Comparison of ENCODE assay signal across 8 cellular contexts in the genomic region with DNA sequence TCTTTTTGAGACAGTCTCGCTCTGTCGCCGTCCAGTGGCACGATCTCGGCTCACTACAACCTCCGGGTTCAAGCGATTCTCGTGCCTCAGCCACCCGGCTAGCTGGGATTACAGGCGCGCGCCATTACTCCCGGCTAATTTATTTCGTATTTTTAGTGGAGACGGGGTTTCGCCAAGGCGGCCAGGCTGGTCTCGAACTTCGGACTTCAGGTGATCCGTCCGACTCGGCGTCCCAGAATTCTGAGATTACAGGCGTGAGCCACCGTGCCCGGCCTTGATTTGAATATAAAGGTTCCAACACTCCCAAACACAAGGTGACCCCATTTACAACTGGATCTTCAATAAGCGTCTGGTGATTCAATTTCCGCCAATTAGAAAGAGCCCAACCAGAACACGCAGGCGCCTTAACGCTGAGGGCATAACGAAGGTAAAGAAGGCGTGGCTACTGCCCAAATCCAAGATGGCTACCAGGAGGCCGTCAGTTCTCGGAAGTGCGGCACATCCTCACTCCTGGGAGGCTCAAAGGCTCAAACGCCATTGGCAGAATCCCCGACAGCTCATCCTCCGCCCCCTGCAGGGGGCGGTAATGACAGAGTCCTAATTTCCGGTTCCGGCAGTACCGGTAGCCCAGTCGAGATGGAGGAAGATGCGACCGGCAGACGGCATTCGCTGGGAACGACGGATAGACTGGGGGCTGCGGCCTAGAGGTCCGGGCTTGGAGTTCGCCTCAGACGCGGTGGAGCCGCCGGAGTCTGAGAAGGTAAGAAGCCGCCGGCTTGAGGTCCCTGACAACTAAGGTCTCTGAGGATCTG. TPM values are rescaled to one million over a fixed set of nuclear protein-coding genes. Genes with fewer than 3 reads are reported as not detected.
A peak's percentile ranks its signal among the peaks of the same experiment; 100 is the strongest.
DNase-seq lines count a peak whose midpoint lies in the region; ATAC-seq and TF ChIP-seq lines count a peak whose summit lies in the region.

A gene with protein sequence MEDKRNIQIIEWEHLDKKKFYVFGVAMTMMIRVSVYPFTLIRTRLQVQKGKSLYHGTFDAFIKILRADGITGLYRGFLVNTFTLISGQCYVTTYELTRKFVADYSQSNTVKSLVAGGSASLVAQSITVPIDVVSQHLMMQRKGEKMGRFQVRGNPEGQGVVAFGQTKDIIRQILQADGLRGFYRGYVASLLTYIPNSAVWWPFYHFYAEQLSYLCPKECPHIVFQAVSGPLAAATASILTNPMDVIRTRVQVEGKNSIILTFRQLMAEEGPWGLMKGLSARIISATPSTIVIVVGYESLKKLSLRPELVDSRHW (plus strand): TSS at position 617 of the 812 bp plus-strand sequence. CDS start 5,744 bp downstream, outside the sequence.

- no peaks in the 10 kb centered on the region for H3K9me3 ChIP-seq in left ventricle myocardium inferior (replicated peaks)

- H3K27ac ChIP-seq in angular gyrus (ENCODE audit: low read depth, low read length): peak within 1 kb of the TSS; percentile 80
- H3K27ac ChIP-seq in left ventricle myocardium inferior (replicated peaks): peak within 1 kb of the TSS; percentile 87

- H3K36me3 Mint-ChIP-seq in progenitor cell of endocrine pancreas (ENCODE audit: insufficient read depth): peaks cover 5% of the 10 kb centered on the region

- H3K27me3 Mint-ChIP-seq in progenitor cell of endocrine pancreas: no peaks in the 10 kb centered on the region

- ATAC-seq in GM18498 (IDR thresholded peaks at IDR 0.05; ENCODE audit: unreplicated experiment) (peak; percentile 94), HG02938 (IDR thresholded peaks at IDR 0.05; ENCODE audit: unreplicated experiment) (peak; percentile 94)

- peak within 1 kb of the TSS; percentile 85 for H3K27ac Mint-ChIP-seq in progenitor cell of endocrine pancreas

- intact Hi-C loops in left ventricle myocardium inferior (cut with micrococcal nuclease): no loop called here

- peak within 1 kb of the TSS; percentile 78 for H3K4me3 ChIP-seq in left ventricle myocardium inferior

- H3K9me3 Mint-ChIP-seq in progenitor cell of endocrine pancreas (ENCODE audit: low read depth): peaks cover 10% of the 10 kb centered on the region

- H3K36me3 ChIP-seq in left ventricle myocardium inferior: no peaks in the 10 kb centered on the region

- H3K4me1 ChIP-seq in left ventricle myocardium inferior: peaks cover 51% of the 10 kb centered on the region

- H3K27me3 ChIP-seq in left ventricle myocardium inferior (ENCODE audit: low read depth): no peaks in the 10 kb centered on the region

- peaks cover 10% of the 10 kb centered on the region for H3K4me1 Mint-ChIP-seq in progenitor cell of endocrine pancreas (ENCODE audit: low read depth)

- peak within 1 kb of the TSS; percentile 97 for H3K4me3 Mint-ChIP-seq in progenitor cell of endocrine pancreas (ENCODE audit: low read depth)

- peak; percentile 99 to 100 for DNase-seq in NCI-H187 (lab: John Stamatoyannopoulos, UW)
- peak; percentile 86 to 98 (median 96) for DNase-seq in T-helper 2 cell
- peak; percentile 95 for DNase-seq in left ventricle myocardium inferior
- DNase-seq in progenitor cell of endocrine pancreas (ENCODE audit: low spot score, unreplicated experiment): peak; percentile 86
- peak; percentile 98 for DNase-seq in ureter (ENCODE audit: low spot score)

- TF ChIP-seq CTCF in left ventricle myocardium inferior (IDR thresholded peaks at IDR 0.05; ENCODE audit: borderline replicate concordance) (peak; percentile 71), progenitor cell of endocrine pancreas (IDR thresholded peaks at IDR 0.05; ENCODE audit: unreplicated experiment) (peak; percentile 63)

RNA-seq across cellular contexts. Expression of the gene that starts here (rescaled TPM):
- total RNA-seq in left ventricle myocardium inferior (14.4 TPM), progenitor cell of endocrine pancreas (14.3 and 20.4 TPM in 2 replicates), ureter (24.7 TPM)

Comparison
In these comparisons a context has a peak if more than half of its experiments do, and no peak if none do; other contexts are left out.
1. Peak in every context shown above with its lines: DNase-seq, ATAC-seq, H3K4me3 ChIP-seq and H3K27ac ChIP-seq.